In genomic region chr16:63461248-63461841, GRCh38 we compare ENCODE assay signal across 8 cellular contexts.
A peak's percentile ranks its signal among the peaks of the same experiment; 100 is the strongest.
DNase-seq lines count a peak whose midpoint lies in the region; ATAC-seq and TF ChIP-seq lines count a peak whose summit lies in the region.

No MANE protein-coding gene starts in this region.

- no peaks in the 10 kb centered on the region for H3K27me3 Mint-ChIP-seq in CD8-positive, alpha-beta T cell (ENCODE audit: low read depth)

- H3K4me1 ChIP-seq in cardiac muscle cell (ENCODE audit: low read depth): no peaks in the 10 kb centered on the region
- peaks cover 1% of the 10 kb centered on the region for H3K4me1 ChIP-seq in right cardiac atrium (ENCODE audit: control insufficient read depth, insufficient read depth, low read length)
- no peaks in the 10 kb centered on the region for H3K4me1 ChIP-seq in CD8-positive, alpha-beta T cell (ENCODE audit: insufficient read depth, low read length)

- no peaks in the 10 kb centered on the region for H3K27me3 ChIP-seq in cardiac muscle cell
- no peaks in the 10 kb centered on the region for H3K27me3 ChIP-seq in right cardiac atrium (ENCODE audit: control insufficient read depth, insufficient read depth)
- H3K27me3 ChIP-seq in CD8-positive, alpha-beta T cell (ENCODE audit: insufficient read depth, low read length): no peaks in the 10 kb centered on the region

- ATAC-seq in right cardiac atrium (no peak), HG02884 (IDR thresholded peaks at IDR 0.05; ENCODE audit: unreplicated experiment) (no peak)
- ATAC-seq in CD8-positive, alpha-beta T cell: no peak

- no peak overlapping the region for H3K4me3 ChIP-seq in cardiac muscle cell
- H3K4me3 ChIP-seq in right cardiac atrium (ENCODE audit: low read length): no peak overlapping the region
- H3K4me3 ChIP-seq in fibroblast of pulmonary artery (replicated peaks; ENCODE audit: low read depth, low read length): no peak overlapping the region
- no peak overlapping the region for H3K4me3 ChIP-seq in CD8-positive, alpha-beta T cell (ENCODE audit: low read depth, low read length)

- POLR2A ChIA-PET in CD8-positive, alpha-beta T cell (lab: Charles Lee): no interaction called here

- H3K36me3 ChIP-seq in cardiac muscle cell: no peaks in the 10 kb centered on the region
- H3K36me3 ChIP-seq in CD8-positive, alpha-beta T cell (ENCODE audit: insufficient read depth, low read length): no peaks in the 10 kb centered on the region

- H3K4me3 Mint-ChIP-seq in CD8-positive, alpha-beta T cell: no peak overlapping the region

- no peaks in the 10 kb centered on the region for H3K4me1 Mint-ChIP-seq in CD8-positive, alpha-beta T cell (ENCODE audit: low read depth)

- no peak overlapping the region for H3K27ac Mint-ChIP-seq in CD8-positive, alpha-beta T cell

- peaks cover 45% of the 10 kb centered on the region for H3K9me3 Mint-ChIP-seq in CD8-positive, alpha-beta T cell

- H3K27ac ChIP-seq in cardiac muscle cell: no peak overlapping the region
- H3K27ac ChIP-seq in right cardiac atrium (ENCODE audit: low read length): no peak overlapping the region
- no peak overlapping the region for H3K27ac ChIP-seq in CD8-positive, alpha-beta T cell (ENCODE audit: low read depth, low read length)

- peak; percentile 47 for TF ChIP-seq CTCF in cardiac muscle cell (IDR thresholded peaks at IDR 0.05; ENCODE audit: low read depth, low read length)
- TF ChIP-seq CTCF in fibroblast of pulmonary artery (IDR thresholded peaks at IDR 0.05; ENCODE audit: low read length, missing control alignments): peak; percentile 57
- no peak for TF ChIP-seq CTCF in CD8-positive, alpha-beta T cell (IDR thresholded peaks at IDR 0.05)

- H3K36me3 Mint-ChIP-seq in CD8-positive, alpha-beta T cell: no peaks in the 10 kb centered on the region

- CTCF ChIA-PET in CD8-positive, alpha-beta T cell (lab: Charles Lee): no interaction called here

- intact Hi-C loops in right cardiac atrium (cut with DNase I): no loop called here
- intact Hi-C loops in CD8-positive, alpha-beta T cell (cut with DNase I, micrococcal nuclease): no loop called here

- DNase-seq in cardiac muscle cell (ENCODE audit: low read depth in 1 of 2, low spot score in 1 of 2): peak; percentile 68 to 71
- DNase-seq in right cardiac atrium: no peak
- peak; percentile 27 for DNase-seq in RPMI7951 (ENCODE audit: low read depth)
- DNase-seq in fibroblast of pulmonary artery (ENCODE audit: low read depth): peak; percentile 81
- DNase-seq in retina: peak; percentile 67
- no peak for DNase-seq in CD8-positive, alpha-beta T cell
- no peak for DNase-seq in activated effector memory CD4-positive, alpha-beta T cell treated with Interleukin-2 at 50 U/mL for 16 hours

- H3K9me3 ChIP-seq in cardiac muscle cell (ENCODE audit: low read depth): no peaks in the 10 kb centered on the region
- H3K9me3 ChIP-seq in right cardiac atrium (ENCODE audit: control insufficient read depth, low read length): no peaks in the 10 kb centered on the region
- no peaks in the 10 kb centered on the region for H3K9me3 ChIP-seq in CD8-positive, alpha-beta T cell (ENCODE audit: low read length)

- WGBS in right cardiac atrium: 77% methylated on average over 3 of the region's 3 CpGs

Comparison
In these comparisons a context has a peak if more than half of its experiments do, and no peak if none do; other contexts are left out.
1. DNase-seq: peak in cardiac muscle cell (2 of 2), RPMI7951 (single experiment), fibroblast of pulmonary artery (single experiment) and retina (single experiment); none in right cardiac atrium (0 of 3), CD8-positive, alpha-beta T cell (0 of 7) and activated effector memory CD4-positive, alpha-beta T cell treated with Interleukin-2 at 50 U/mL for 16 hours (single experiment).